ENCODE assay signal across 11 cellular contexts in genomic region chr2:16729335-16729734, GRCh38.
DNase-seq lines count a peak whose midpoint lies in the region; ATAC-seq, FAIRE-seq and TF ChIP-seq lines count a peak whose summit lies in the region.
"Had no signal": no experiment of that assay in that cellular context is flagged by ENCODE, and none has a peak within 500 bp of the region (broad histone marks: within the 10 kb centered on the region; RNA-seq: fewer than 3 reads in every experiment).

No MANE protein-coding gene starts in this region.

- H3K27me3 ChIP-seq in K562 (ENCODE audit: control insufficient read depth in 2 of 2, insufficient read depth in 2 of 2, low read length in 2 of 2), result peaks cover 2 to 10% of the 10 kb centered on the region in 2 experiments; a peak in 3 of 5 replicates
- H3K27me3 ChIP-seq: left lung had no signal

- H3K27ac Mint-ChIP-seq in activated naive CD8-positive, alpha-beta T cell treated with anti-CD3 and anti-CD28 coated beads for 36 hours, result no peak overlapping the region
- H3K27ac Mint-ChIP-seq: GM23338 had no signal

- no peaks in the 10 kb centered on the region for H3K79me2 ChIP-seq in K562 (ENCODE audit: control insufficient read depth, insufficient read depth, low read length)

- DNase-seq in K562 (ENCODE audit: extremely low read depth in 1 of 4, low spot score in 3 of 4) (no peak), NCI-H2029 treated with DMSO at 0.1 percent for 48 hours (lab: John Stamatoyannopoulos, UW) (no peak)
- no peak for DNase-seq in activated naive CD8-positive, alpha-beta T cell treated with anti-CD3 and anti-CD28 coated beads for 36 hours
- DNase-seq in activated naive CD4-positive, alpha-beta T cell treated with anti-CD3 and anti-CD28 coated beads, Interleukin-2, amount 50 U/mL, for 16 hours, result no peak
- DNase-seq: left lung, NCI-H1092 treated with DMSO at 0.1 percent for 48 hours had no signal

- in situ Hi-C loops in K562 (cut with MboI), result no loop called here

- intact Hi-C loops in K562 (cut with micrococcal nuclease), result no loop called here

- TF ChIP-seq RAD21 in K562 (CRISPR knock-in tag; conservative IDR thresholded peaks at IDR 0.05 in 1 of 2, IDR thresholded peaks at IDR 0.05 in 1 of 2), result no peak

- POLR2A ChIA-PET in K562 (lab: Yijun Ruan, JAX), result no interaction called here

- no TSS peak for BruUV-seq in K562 (replicated peaks; lab: Mats Ljungman, UMichigan)

- H3K9me1 ChIP-seq in K562 (ENCODE audit: control insufficient read depth, insufficient read depth, low read length), result no peaks in the 10 kb centered on the region

- peaks cover 13% of the 10 kb centered on the region for H3K27me3 Mint-ChIP-seq in activated naive CD8-positive, alpha-beta T cell treated with anti-CD3 and anti-CD28 coated beads for 36 hours

- TF ChIP-seq CTCF in K562 (IDR thresholded peaks at IDR 0.05 in 2 of 3, conservative IDR thresholded peaks at IDR 0.05 in 1 of 3; ENCODE audit: insufficient read depth in 2 of 3, low read depth in 1 of 3, low read length in 3 of 3), result no peak

- H3K4me3 Mint-ChIP-seq in activated naive CD8-positive, alpha-beta T cell treated with anti-CD3 and anti-CD28 coated beads for 36 hours, result no peak overlapping the region
- H3K4me3 Mint-ChIP-seq: GM23338 had no signal

- H2AFZ ChIP-seq in K562 (ENCODE audit: low read depth, low read length), result no peak overlapping the region
- H2AFZ ChIP-seq: GM23338 had no signal

- ATAC-seq in GM18499 (IDR thresholded peaks at IDR 0.05; ENCODE audit: insufficient read depth, unreplicated experiment) (peak; percentile 53), GM19463 (IDR thresholded peaks at IDR 0.05; ENCODE audit: unreplicated experiment) (peak; percentile 52), HG03103 (IDR thresholded peaks at IDR 0.05; ENCODE audit: low read depth, unreplicated experiment) (peak; percentile 68), K562 (no peak)
- ATAC-seq: GM23338, left lung had no signal

- 2% methylated on average over 5 of the region's 5 CpGs for WGBS in K562 (ENCODE audit: insufficient coverage, low coverage, missing lambda C conversion rate)

- no peak for FAIRE-seq in K562 (lab: Jason Lieb, UNC)

- no peaks in the 10 kb centered on the region for H4K20me1 ChIP-seq in K562 (replicated peaks; ENCODE audit: control insufficient read depth, insufficient read depth, low read length)

- TF ChIP-seq POLR2A in K562 (conservative IDR thresholded peaks at IDR 0.05), result no peak

- no peak overlapping the region for H3K27ac ChIP-seq in K562 (ENCODE audit: extremely low read depth, low read depth, low read length)
- H3K27ac ChIP-seq: left lung, neutrophil had no signal

- no peaks in the 10 kb centered on the region; the same call in 1 of the 2 replicates for H3K9me3 ChIP-seq in K562 (replicated peaks; ENCODE audit: control insufficient read depth, insufficient read depth, low read depth, low read length)
- H3K9me3 ChIP-seq: left lung, neutrophil had no signal

- H3K9me3 Mint-ChIP-seq in activated naive CD8-positive, alpha-beta T cell treated with anti-CD3 and anti-CD28 coated beads for 36 hours, result peaks cover 2% of the 10 kb centered on the region
- H3K9me3 Mint-ChIP-seq: GM23338 had no signal

- no peak overlapping the region for H3K4me2 ChIP-seq in K562 (ENCODE audit: insufficient read depth, low read length)
- H3K4me2 ChIP-seq: GM23338 had no signal

- no peak for TF ChIP-seq EP300 in K562 (IDR thresholded peaks at IDR 0.05; ENCODE audit: low read length)

- CTCF ChIA-PET in K562 (lab: Yijun Ruan, JAX; ENCODE audit: low intra/inter-chr PET ratio), result interaction anchor here (0.6 kb wide), 1 partner anchor 96 kb away, joined by 3 read pairs; no protein-coding TSS in a partner anchor

- H3K4me1 ChIP-seq in K562 (replicated peaks in 1 of 2; ENCODE audit: control insufficient read depth in 2 of 2, insufficient read depth in 2 of 2, low read length in 2 of 2), result no peaks in the 10 kb centered on the region
- H3K4me1 ChIP-seq: left lung had no signal

- no peaks in the 10 kb centered on the region for H3K4me1 Mint-ChIP-seq in activated naive CD8-positive, alpha-beta T cell treated with anti-CD3 and anti-CD28 coated beads for 36 hours
- H3K4me1 Mint-ChIP-seq: GM23338 had no signal

- H3K36me3 ChIP-seq in K562 (ENCODE audit: control insufficient read depth, insufficient read depth, low read length), result no peaks in the 10 kb centered on the region
- H3K36me3 ChIP-seq: left lung, neutrophil had no signal

- no peak overlapping the region for H3K4me3 ChIP-seq in K562
- H3K4me3 ChIP-seq: GM23338, left lung had no signal

- no peak overlapping the region for H3K9ac ChIP-seq in K562 (ENCODE audit: insufficient read depth in 1 of 2, low read depth in 2 of 2, low read length in 2 of 2)

- no peaks in the 10 kb centered on the region for H3K36me3 Mint-ChIP-seq in activated naive CD8-positive, alpha-beta T cell treated with anti-CD3 and anti-CD28 coated beads for 36 hours

TF ChIP-seq in K562, 482 proteins besides CTCF, POLR2A, EP300 and RAD21:
- no peak for TF ChIP-seq ATF1 (CRISPR knock-in tag; IDR thresholded peaks at IDR 0.05)
- peak; percentile 49 for TF ChIP-seq ATF1 (tag; IDR thresholded peaks at IDR 0.05)
- peak; percentile 69 for TF ChIP-seq CREM (IDR thresholded peaks at IDR 0.05; ENCODE audit: low read depth)
- TF ChIP-seq ZFP1 (CRISPR knock-in tag; IDR thresholded peaks at IDR 0.05), result no peak
- TF ChIP-seq CREB1 (IDR thresholded peaks at IDR 0.05), result no peak
- peak; percentile 37; the same call in 1 of the 2 replicates for TF ChIP-seq CREB1 (CRISPR knock-in tag; IDR thresholded peaks at IDR 0.05)
- no peak for TF ChIP-seq RERE (CRISPR knock-in tag; IDR thresholded peaks at IDR 0.05; ENCODE audit: borderline replicate concordance)
- 0 out of 2 replicates have a peak, but pooled peaks have one; percentile 33 for TF ChIP-seq FOSL1 (tag; conservative IDR thresholded peaks at IDR 0.05)
